ENCODE assay signal across 8 cellular contexts in genomic region chr19:10105241-10106099, GRCh38. TPM values are rescaled to one million over a fixed set of nuclear protein-coding genes. Genes with fewer than 3 reads are reported as not detected.
DNase-seq lines count a peak whose midpoint lies in the region; ATAC-seq and TF ChIP-seq lines count a peak whose summit lies in the region.

No MANE protein-coding gene starts in this region.

- H3K4me1 Mint-ChIP-seq in HFFc6 (ENCODE audit: low read depth) (peaks cover 9% of the 10 kb centered on the region), brain (peaks cover 28% of the 10 kb centered on the region), progenitor cell of endocrine pancreas (ENCODE audit: low read depth) (peaks cover 8% of the 10 kb centered on the region)

- no peaks in the 10 kb centered on the region for H3K27me3 ChIP-seq in BLaER1 treated with 17β-estradiol and CSF1 and Interleukin-3, amounts not matched to agents 10 nM and 100 nM

- DNase-seq in HFFc6 (no peak), RWPE1 (ENCODE audit: low spot score) (no peak), progenitor cell of endocrine pancreas (ENCODE audit: low spot score, unreplicated experiment) (no peak), islet precursor cell (no peak), NCI-H1694 (lab: John Stamatoyannopoulos, UW) (no peak)

- H3K4me2 ChIP-seq in BLaER1 treated with 17β-estradiol and CSF1 and Interleukin-3, amounts not matched to agents 10 nM and 100 nM: peak overlapping the region; percentile 50 to 99 (median 84)

- peaks cover 0 to 35% (median 0%) of the 10 kb centered on the region in 11 experiments; a peak in 8 of 22 replicates for H4K20me1 ChIP-seq in BLaER1 treated with 17β-estradiol and CSF1 and Interleukin-3, amounts not matched to agents 10 nM and 100 nM

- H3K4me1 ChIP-seq in BLaER1 treated with 17β-estradiol and CSF1 and Interleukin-3, amounts not matched to agents 10 nM and 100 nM: peaks cover 84 to 92% (median 90%) of the 10 kb centered on the region in 10 experiments

- POLR2A ChIA-PET in RWPE1 (lab: Yijun Ruan, JAX; ENCODE audit: low non-redundant PET): no interaction called here

- CTCF ChIA-PET in RWPE1 (lab: Yijun Ruan, JAX): interaction anchor here (0.5 kb wide), 2 partner anchors 15 to 175 kb away, joined by 3 read pairs; no protein-coding TSS in a partner anchor

- TF ChIP-seq CTCF in HFFc6 (IDR thresholded peaks at IDR 0.05) (no peak), RWPE1 (conservative IDR thresholded peaks at IDR 0.05; ENCODE audit: low read depth) (no peak), brain (conservative IDR thresholded peaks at IDR 0.05) (no peak), progenitor cell of endocrine pancreas (IDR thresholded peaks at IDR 0.05; ENCODE audit: unreplicated experiment) (no peak)

- no peaks in the 10 kb centered on the region for H3K9me3 ChIP-seq in BLaER1 treated with 17β-estradiol and CSF1 and Interleukin-3, amounts not matched to agents 10 nM and 100 nM (replicated peaks in 1 of 11)

- peak overlapping the region; percentile 60 to 99 (median 97) for H3K27ac ChIP-seq in BLaER1 treated with 17β-estradiol and CSF1 and Interleukin-3, amounts not matched to agents 10 nM and 100 nM
- H3K27ac ChIP-seq in RWPE1: peak overlapping the region; percentile 66

- peak overlapping the region; percentile 50 to 99 (median 96); a peak in 21 of 22 replicates for H3K9ac ChIP-seq in BLaER1 treated with 17β-estradiol and CSF1 and Interleukin-3, amounts not matched to agents 10 nM and 100 nM

- H3K4me3 Mint-ChIP-seq in HFFc6: peak overlapping the region; percentile 98
- peak overlapping the region; percentile 87 to 92 (median 89) for H3K4me3 Mint-ChIP-seq in brain
- H3K4me3 Mint-ChIP-seq in progenitor cell of endocrine pancreas (ENCODE audit: low read depth): peak overlapping the region; percentile 74

- H3K27me3 Mint-ChIP-seq in HFFc6 (ENCODE audit: insufficient read depth): peaks cover 2% of the 10 kb centered on the region; the same call in 1 of the 2 replicates
- peaks cover 6% of the 10 kb centered on the region for H3K27me3 Mint-ChIP-seq in brain
- H3K27me3 Mint-ChIP-seq in progenitor cell of endocrine pancreas: peaks cover 2% of the 10 kb centered on the region

- ATAC-seq in HG02852 (IDR thresholded peaks at IDR 0.05; ENCODE audit: unreplicated experiment): no peak

- peak overlapping the region in 7 of 10 experiments; percentile 70 to 96 (median 92); a peak in 11 of 20 replicates for H3K4me3 ChIP-seq in BLaER1 treated with 17β-estradiol and CSF1 and Interleukin-3, amounts not matched to agents 10 nM and 100 nM

- H3K36me3 Mint-ChIP-seq in HFFc6 (ENCODE audit: low read depth) (peaks cover 14% of the 10 kb centered on the region), brain (peaks cover 33% of the 10 kb centered on the region), progenitor cell of endocrine pancreas (ENCODE audit: insufficient read depth) (peaks cover 4% of the 10 kb centered on the region)

- no peaks in the 10 kb centered on the region for H3K9me3 Mint-ChIP-seq in HFFc6
- H3K9me3 Mint-ChIP-seq in brain: no peaks in the 10 kb centered on the region
- no peaks in the 10 kb centered on the region for H3K9me3 Mint-ChIP-seq in progenitor cell of endocrine pancreas (ENCODE audit: low read depth)

- peaks cover 32 to 38% (median 38%) of the 10 kb centered on the region in 11 experiments for H3K36me3 ChIP-seq in BLaER1 treated with 17β-estradiol and CSF1 and Interleukin-3, amounts not matched to agents 10 nM and 100 nM

- peak overlapping the region; percentile 86 for H3K27ac Mint-ChIP-seq in HFFc6
- peak overlapping the region; percentile 52 to 96 (median 95) for H3K27ac Mint-ChIP-seq in brain
- peak overlapping the region; percentile 29 for H3K27ac Mint-ChIP-seq in progenitor cell of endocrine pancreas

RNA-seq across cellular contexts. Expression of gene PPAN, which starts 0.7 kb away (rescaled TPM):
- 10 to 100 TPM; 36.4 to 42.2 (median 41.0) TPM for total RNA-seq in HFFc6 (2021; fragmentation: NEBNext Ultra II Directional; extraction: Animal tissue kit (Norgen Biotek cat#: 25700))
- 27.7 TPM for polyA plus RNA-seq in brain (ENCODE audit: insufficient read depth, low read depth, low replicate concordance)
- total RNA-seq in progenitor cell of endocrine pancreas: 51.5 and 54.8 TPM in 2 replicates

RNA-seq across cellular contexts. Expression of gene ANGPTL6, which starts 3.0 kb away (rescaled TPM):
- total RNA-seq in HFFc6 (2021; fragmentation: NEBNext Ultra II Directional; extraction: Animal tissue kit (Norgen Biotek cat#: 25700)): under 1 TPM in 2 of 6 experiments, not detected in 4; 0.09 to 0.15 TPM
- 1.1 TPM for polyA plus RNA-seq in brain (ENCODE audit: insufficient read depth, low read depth, low replicate concordance)
- total RNA-seq in progenitor cell of endocrine pancreas: not detected in 2 replicates

RNA-seq across cellular contexts. Expression of gene P2RY11, which starts 6.0 kb away (rescaled TPM):
- 1 to 10 TPM; 4.5 to 9.9 (median 5.4) TPM for total RNA-seq in HFFc6 (2021; fragmentation: NEBNext Ultra II Directional; extraction: Animal tissue kit (Norgen Biotek cat#: 25700))
- polyA plus RNA-seq in brain (ENCODE audit: insufficient read depth, low read depth, low replicate concordance): 10.4 TPM
- total RNA-seq in progenitor cell of endocrine pancreas: 20.5 and 23.7 TPM in 2 replicates

RNA-seq across cellular contexts. Expression of gene EIF3G, which starts 14.2 kb away (rescaled TPM):
- total RNA-seq in HFFc6 (2021; fragmentation: NEBNext Ultra II Directional; extraction: Animal tissue kit (Norgen Biotek cat#: 25700)): 100 to 1,000 TPM; 261 to 303 (median 279) TPM
- 344 TPM for polyA plus RNA-seq in brain (ENCODE audit: insufficient read depth, low read depth, low replicate concordance)
- total RNA-seq in progenitor cell of endocrine pancreas: 216 and 220 TPM in 2 replicates

RNA-seq across cellular contexts. Expression of gene SHFL, which starts 19.4 kb away (rescaled TPM):
- total RNA-seq in HFFc6 (2021; fragmentation: NEBNext Ultra II Directional; extraction: Animal tissue kit (Norgen Biotek cat#: 25700)): 10 to 100 TPM; 16.9 to 26.2 (median 21.1) TPM
- polyA plus RNA-seq in brain (ENCODE audit: insufficient read depth, low read depth, low replicate concordance): 29.1 TPM
- 2.2 and 3.0 TPM in 2 replicates for total RNA-seq in progenitor cell of endocrine pancreas

Comparison
In these comparisons a context has a peak if more than half of its experiments do, and no peak if none do; other contexts are left out.
1. H3K27ac Mint-ChIP-seq: peak in every context shown above with its lines; median percentile 95 in brain; 86 in HFFc6; 29 in progenitor cell of endocrine pancreas.